In the genomic region with DNA sequence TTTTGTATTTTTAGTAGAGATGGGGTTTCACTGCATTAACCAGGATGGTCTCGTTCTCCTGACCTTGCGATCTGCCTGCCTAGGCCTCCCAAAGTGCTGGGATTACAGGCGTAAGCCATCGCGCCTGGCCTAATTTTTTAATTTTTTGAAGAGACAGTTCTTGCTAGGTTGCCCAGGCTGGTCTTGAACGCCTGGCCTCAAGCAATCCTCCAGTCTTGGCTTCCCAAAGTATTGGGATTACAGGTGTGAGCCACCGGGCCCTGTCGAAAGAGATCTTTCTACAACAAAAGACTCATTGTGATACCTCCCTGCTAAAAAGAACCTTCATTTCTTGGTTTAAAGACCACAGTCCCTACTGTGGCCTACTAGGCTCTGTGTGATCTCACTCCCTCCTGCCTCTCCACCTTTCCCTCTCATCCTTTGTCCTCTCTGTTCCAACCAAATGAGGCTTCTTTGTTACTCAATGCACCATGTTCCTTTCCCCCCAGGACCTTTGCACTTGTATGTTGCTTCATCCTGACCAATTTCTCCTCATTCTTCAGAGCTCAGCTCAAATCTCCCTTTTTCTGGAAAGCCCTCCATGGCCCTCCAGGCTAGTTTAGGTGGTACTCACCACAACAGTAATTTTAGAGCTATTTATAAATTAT, we compare ENCODE assay signal across 1 cellular context.
TF ChIP-seq lines count a peak whose summit lies in the region.

No MANE protein-coding gene starts in this region.

TF ChIP-seq in HepG2, 621 proteins besides CTCF, POLR2A, EP300 and RAD21 (continued from another document):
- TF ChIP-seq STAG1 (CRISPR knock-in tag; IDR thresholded peaks at IDR 0.05) (no peak), ZEB1 (IDR thresholded peaks at IDR 0.05; ENCODE audit: insufficient replicate concordance, low read depth) (no peak), PATZ1 (CRISPR knock-in tag; IDR thresholded peaks at IDR 0.05) (peak; percentile 48; the same call in 1 of the 2 replicates), ZMYM4 (CRISPR knock-in tag; IDR thresholded peaks at IDR 0.05) (no peak), RBAK (CRISPR knock-in tag; IDR thresholded peaks at IDR 0.05) (peak; percentile 70; the same call in 1 of the 2 replicates), ZNF891 (CRISPR knock-in tag; IDR thresholded peaks at IDR 0.05) (no peak), NFE2L1 (CRISPR knock-in tag; IDR thresholded peaks at IDR 0.05; ENCODE audit: borderline replicate concordance) (no peak), ZMYM2 (CRISPR knock-in tag; IDR thresholded peaks at IDR 0.05) (0 out of 2 replicates have a peak, but pooled peaks have one; percentile 22), MIXL1 (CRISPR knock-in tag; IDR thresholded peaks at IDR 0.05) (no peak), HNF4G (IDR thresholded peaks at IDR 0.05; ENCODE audit: borderline replicate concordance, low read depth, low read length) (peak; percentile 87), HNF4G (CRISPR knock-in tag; IDR thresholded peaks at IDR 0.05; ENCODE audit: borderline replicate concordance, low read depth) (no peak), FOSL2 (CRISPR knock-in tag; IDR thresholded peaks at IDR 0.05) (no peak), ZNF34 (CRISPR knock-in tag; IDR thresholded peaks at IDR 0.05; ENCODE audit: borderline replicate concordance) (no peak), REL (CRISPR knock-in tag; conservative IDR thresholded peaks at IDR 0.05) (no peak), ZNF609 (CRISPR knock-in tag; IDR thresholded peaks at IDR 0.05; ENCODE audit: borderline replicate concordance) (no peak), TEF (CRISPR knock-in tag; IDR thresholded peaks at IDR 0.05) (no peak), ARNTL (CRISPR knock-in tag; IDR thresholded peaks at IDR 0.05) (no peak), HIC2 (CRISPR knock-in tag; IDR thresholded peaks at IDR 0.05; ENCODE audit: low read depth) (no peak), EHMT2 (IDR thresholded peaks at IDR 0.05; ENCODE audit: borderline replicate concordance, low read depth, low read length) (peak; percentile 50; the same call in 1 of the 2 replicates), PITX1 (CRISPR knock-in tag; IDR thresholded peaks at IDR 0.05) (no peak), ZNF331 (CRISPR knock-in tag; IDR thresholded peaks at IDR 0.05) (peak; percentile 58; the same call in 1 of the 2 replicates), SNAI1 (CRISPR knock-in tag; IDR thresholded peaks at IDR 0.05; ENCODE audit: borderline replicate concordance) (no peak), GRHL1 (CRISPR knock-in tag; conservative IDR thresholded peaks at IDR 0.05) (no peak), STAT6 (CRISPR knock-in tag; IDR thresholded peaks at IDR 0.05; ENCODE audit: borderline replicate concordance) (no peak), FIP1L1 (IDR thresholded peaks at IDR 0.05; ENCODE audit: borderline replicate concordance, insufficient read depth, low read depth, low read length) (no peak), ZNF644 (CRISPR knock-in tag; IDR thresholded peaks at IDR 0.05; ENCODE audit: low read depth) (peak; percentile 83), SRSF1 (optimal IDR thresholded peaks at IDR 0.05; ENCODE audit: low read depth, low read length) (no peak), SOX13 (IDR thresholded peaks at IDR 0.05) (0 out of 2 replicates have a peak, but pooled peaks have one; percentile 50), SOX13 (CRISPR knock-in tag; conservative IDR thresholded peaks at IDR 0.05 in 1 of 2, IDR thresholded peaks at IDR 0.05 in 1 of 2) (peak in 1 of 2 experiments; percentile 69; a peak in 2 of 4 replicates), ZSCAN30 (CRISPR knock-in tag; IDR thresholded peaks at IDR 0.05) (no peak), CEBPG (CRISPR knock-in tag; IDR thresholded peaks at IDR 0.05) (peak; percentile 86), ZNF20 (CRISPR knock-in tag; IDR thresholded peaks at IDR 0.05) (no peak), ATF7 (IDR thresholded peaks at IDR 0.05) (no peak), ATF7 (CRISPR knock-in tag; IDR thresholded peaks at IDR 0.05) (no peak), ZNF549 (CRISPR knock-in tag; IDR thresholded peaks at IDR 0.05) (no peak), BCL6 (CRISPR knock-in tag; IDR thresholded peaks at IDR 0.05) (peak; percentile 31; the same call in 1 of the 2 replicates), ZNF577 (CRISPR knock-in tag; IDR thresholded peaks at IDR 0.05; ENCODE audit: borderline replicate concordance, low read depth) (no peak), ZNF784 (CRISPR knock-in tag; IDR thresholded peaks at IDR 0.05; ENCODE audit: borderline replicate concordance) (no peak), SMAD9 (CRISPR knock-in tag; IDR thresholded peaks at IDR 0.05) (no peak), ZFX (CRISPR knock-in tag; IDR thresholded peaks at IDR 0.05; ENCODE audit: low read depth) (peak; percentile 27; the same call in 1 of the 2 replicates), CEBPB (IDR thresholded peaks at IDR 0.05; ENCODE audit: borderline replicate concordance, low read depth, low read length) (peak; percentile 88), ZNF558 (CRISPR knock-in tag; IDR thresholded peaks at IDR 0.05; ENCODE audit: borderline replicate concordance) (no peak), ZNF543 (CRISPR knock-in tag; IDR thresholded peaks at IDR 0.05) (no peak)
- TF ChIP-seq, protein P1, sequence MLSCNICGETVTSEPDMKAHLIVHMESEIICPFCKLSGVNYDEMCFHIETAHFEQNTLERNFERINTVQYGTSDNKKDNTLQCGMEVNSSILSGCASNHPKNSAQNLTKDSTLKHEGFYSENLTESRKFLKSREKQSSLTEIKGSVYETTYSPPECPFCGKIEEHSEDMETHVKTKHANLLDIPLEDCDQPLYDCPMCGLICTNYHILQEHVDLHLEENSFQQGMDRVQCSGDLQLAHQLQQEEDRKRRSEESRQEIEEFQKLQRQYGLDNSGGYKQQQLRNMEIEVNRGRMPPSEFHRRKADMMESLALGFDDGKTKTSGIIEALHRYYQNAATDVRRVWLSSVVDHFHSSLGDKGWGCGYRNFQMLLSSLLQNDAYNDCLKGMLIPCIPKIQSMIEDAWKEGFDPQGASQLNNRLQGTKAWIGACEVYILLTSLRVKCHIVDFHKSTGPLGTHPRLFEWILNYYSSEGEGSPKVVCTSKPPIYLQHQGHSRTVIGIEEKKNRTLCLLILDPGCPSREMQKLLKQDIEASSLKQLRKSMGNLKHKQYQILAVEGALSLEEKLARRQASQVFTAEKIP (CRISPR knock-in tag; IDR thresholded peaks at IDR 0.05; ENCODE audit: borderline replicate concordance) = no peak
TF ChIP-seq in HepG2: peak in this region for 23.
